Comparison of ENCODE assay signal across 16 cellular contexts in genomic region chr21:26939532-26940181, GRCh38. TPM values are rescaled to one million over a fixed set of nuclear protein-coding genes. Genes with fewer than 3 reads are reported as not detected.
DNase-seq lines count a peak whose midpoint lies in the region; ATAC-seq, FAIRE-seq and TF ChIP-seq lines count a peak whose summit lies in the region.
"Had no signal": no experiment of that assay in that cellular context is flagged by ENCODE, and none has a peak within 500 bp of the region (broad histone marks: within the 10 kb centered on the region; RNA-seq: fewer than 3 reads in every experiment).

No MANE protein-coding gene starts in this region.

- H3K4me1 Mint-ChIP-seq in activated CD4-positive, alpha-beta T cell treated with anti-CD3 and anti-CD28 coated beads, Interleukin-2, amount 10 ng/mL, durations not matched to agents 24 days and 14 days = no peaks in the 10 kb centered on the region
- no peaks in the 10 kb centered on the region for H3K4me1 Mint-ChIP-seq in CD8-positive, alpha-beta T cell (ENCODE audit: low read depth)

- H3K27ac Mint-ChIP-seq in activated CD4-positive, alpha-beta T cell treated with anti-CD3 and anti-CD28 coated beads, Interleukin-2, amount 10 ng/mL, durations not matched to agents 24 days and 14 days = no peak overlapping the region
- no peak overlapping the region for H3K27ac Mint-ChIP-seq in CD8-positive, alpha-beta T cell
- H3K27ac Mint-ChIP-seq: natural killer cell treated with Interleukin-12 subunit alpha and Interleukin-12 subunit beta and Interleukin-15 and Interleukin-18, amount 100 ng/mL, for 72 hours had no signal

- DNase-seq in Right ventricle myocardium superior = no peak
- no peak for DNase-seq in cardiac septum (ENCODE audit: low spot score)
- peak; percentile 31 for DNase-seq in bronchial epithelial cell (ENCODE audit: low read depth)
- peak; percentile 47 for DNase-seq in kidney tubule cell (ENCODE audit: low spot score)
- no peak for DNase-seq in activated CD4-positive, alpha-beta T cell treated with anti-CD3 and anti-CD28 coated beads, Interleukin-2, amount 10 ng/mL, durations not matched to agents 24 days and 14 days
- no peak for DNase-seq in SIG-M5 treated with dmso at 0.1 percent for 504 hours (lab: John Stamatoyannopoulos, UW; ENCODE audit: unreplicated experiment)
- no peak for DNase-seq in NCI-H510A (lab: John Stamatoyannopoulos, UW)
- DNase-seq in CD8-positive, alpha-beta T cell = no peak
- DNase-seq: activated CD4-positive, alpha-beta T cell treated with anti-CD3 and anti-CD28 coated beads, Interleukin-2, amount 50 U/mL, for 4 hours; anterior cingulate cortex; NCI-H1436; NCI-H526 treated with DMSO at 0.1 percent for 48 hours; RPMI8226 had no signal

- H3K36me3 Mint-ChIP-seq in activated CD4-positive, alpha-beta T cell treated with anti-CD3 and anti-CD28 coated beads, Interleukin-2, amount 10 ng/mL, durations not matched to agents 24 days and 14 days (ENCODE audit: low read depth) = no peaks in the 10 kb centered on the region
- H3K36me3 Mint-ChIP-seq in CD8-positive, alpha-beta T cell = no peaks in the 10 kb centered on the region
- H3K36me3 Mint-ChIP-seq: natural killer cell treated with Interleukin-12 subunit alpha and Interleukin-12 subunit beta and Interleukin-15 and Interleukin-18, amount 100 ng/mL, for 72 hours had no signal

- no peak overlapping the region for H3K4me3 ChIP-seq in bronchial epithelial cell (ENCODE audit: low read depth, low read length)
- no peak overlapping the region for H3K4me3 ChIP-seq in CD8-positive, alpha-beta T cell (ENCODE audit: low read depth, low read length)

- H3K9me3 ChIP-seq in CD8-positive, alpha-beta T cell (ENCODE audit: low read length) = no peaks in the 10 kb centered on the region

- H3K4me1 ChIP-seq in CD8-positive, alpha-beta T cell (ENCODE audit: insufficient read depth, low read length) = no peaks in the 10 kb centered on the region

- H3K27ac ChIP-seq in CD8-positive, alpha-beta T cell (ENCODE audit: low read depth, low read length) = no peak overlapping the region

- H3K9me3 Mint-ChIP-seq in activated CD4-positive, alpha-beta T cell treated with anti-CD3 and anti-CD28 coated beads, Interleukin-2, amount 10 ng/mL, durations not matched to agents 24 days and 14 days = no peaks in the 10 kb centered on the region
- no peaks in the 10 kb centered on the region for H3K9me3 Mint-ChIP-seq in CD8-positive, alpha-beta T cell
- H3K9me3 Mint-ChIP-seq: natural killer cell treated with Interleukin-12 subunit alpha and Interleukin-12 subunit beta and Interleukin-15 and Interleukin-18, amount 100 ng/mL, for 72 hours had no signal

- H3K4me3 Mint-ChIP-seq in activated CD4-positive, alpha-beta T cell treated with anti-CD3 and anti-CD28 coated beads, Interleukin-2, amount 10 ng/mL, durations not matched to agents 24 days and 14 days = no peak overlapping the region
- H3K4me3 Mint-ChIP-seq in CD8-positive, alpha-beta T cell = no peak overlapping the region
- H3K4me3 Mint-ChIP-seq: natural killer cell treated with Interleukin-12 subunit alpha and Interleukin-12 subunit beta and Interleukin-15 and Interleukin-18, amount 100 ng/mL, for 72 hours had no signal

- no peak for TF ChIP-seq CTCF in bronchial epithelial cell (IDR thresholded peaks at IDR 0.05; ENCODE audit: insufficient read depth, low read length, severe bottlenecking)
- no peak for TF ChIP-seq CTCF in CD8-positive, alpha-beta T cell (IDR thresholded peaks at IDR 0.05)

- no peaks in the 10 kb centered on the region for H3K27me3 ChIP-seq in bronchial epithelial cell (ENCODE audit: control insufficient read depth, insufficient read depth, low read length)
- no peaks in the 10 kb centered on the region for H3K27me3 ChIP-seq in CD8-positive, alpha-beta T cell (ENCODE audit: insufficient read depth, low read length)

- CTCF ChIA-PET in CD8-positive, alpha-beta T cell (lab: Charles Lee) = no interaction called here

- POLR2A ChIA-PET in CD8-positive, alpha-beta T cell (lab: Charles Lee) = no interaction called here

- no peaks in the 10 kb centered on the region for H3K27me3 Mint-ChIP-seq in activated CD4-positive, alpha-beta T cell treated with anti-CD3 and anti-CD28 coated beads, Interleukin-2, amount 10 ng/mL, durations not matched to agents 24 days and 14 days
- H3K27me3 Mint-ChIP-seq in CD8-positive, alpha-beta T cell (ENCODE audit: low read depth) = peaks cover 2% of the 10 kb centered on the region

- no peaks in the 10 kb centered on the region for H3K36me3 ChIP-seq in bronchial epithelial cell (ENCODE audit: control insufficient read depth, insufficient read depth, low read length)
- H3K36me3 ChIP-seq in CD8-positive, alpha-beta T cell (ENCODE audit: insufficient read depth, low read length) = no peaks in the 10 kb centered on the region

- intact Hi-C loops in Right ventricle myocardium superior (cut with DNase I) (no loop called here), cardiac septum (cut with DNase I) (no loop called here)
- intact Hi-C loops in activated CD4-positive, alpha-beta T cell treated with anti-CD3 and anti-CD28 coated beads, Interleukin-2, amount 10 ng/mL, durations not matched to agents 24 days and 14 days (cut with micrococcal nuclease) = no loop called here
- intact Hi-C loops in CD8-positive, alpha-beta T cell (cut with DNase I, micrococcal nuclease) = no loop called here

- peak; percentile 68 for ATAC-seq in Right ventricle myocardium superior (ENCODE audit: poor library complexity)
- no peak for ATAC-seq in CD8-positive, alpha-beta T cell
- ATAC-seq: natural killer cell treated with Interleukin-12 subunit alpha and Interleukin-12 subunit beta and Interleukin-15 and Interleukin-18, amount 100 ng/mL, for 72 hours had no signal

- FAIRE-seq in bronchial epithelial cell (lab: Jason Lieb, UNC) = no peak
- FAIRE-seq: A204.1 had no signal

RNA-seq across cellular contexts. Expression of gene ADAMTS5, which starts 27.2 kb away (rescaled TPM):
- 4.0 TPM for total RNA-seq in Right ventricle myocardium superior
- total RNA-seq in cardiac septum = 4.0 TPM
- 0.26 TPM in 1 of 2 replicates, not detected in the other for total RNA-seq in bronchial epithelial cell
- not detected in 2 replicates for total RNA-seq in activated CD4-positive, alpha-beta T cell treated with anti-CD3 and anti-CD28 coated beads, Interleukin-2, amount 10 ng/mL, durations not matched to agents 24 days and 14 days
- total RNA-seq in CD8-positive, alpha-beta T cell = not detected
- total RNA-seq: natural killer cell treated with Interleukin-12 subunit alpha and Interleukin-12 subunit beta and Interleukin-15 and Interleukin-18, amount 100 ng/mL, for 72 hours; T-helper 2 cell treated with Interferon-gamma antibody and Interleukin-4, amounts not matched to agents 100 ng/mL and 5 ng/mL, for 36 hours had no signal

Comparison
In these comparisons a context has a peak if more than half of its experiments do, and no peak if none do; other contexts are left out.
1. DNase-seq: peak in bronchial epithelial cell (single experiment) and kidney tubule cell (single experiment); none in Right ventricle myocardium superior (single experiment), cardiac septum (single experiment), activated CD4-positive, alpha-beta T cell treated with anti-CD3 and anti-CD28 coated beads, Interleukin-2, amount 10 ng/mL, durations not matched to agents 24 days and 14 days (single experiment), SIG-M5 treated with dmso at 0.1 percent for 504 hours (single experiment), NCI-H510A (single experiment) and CD8-positive, alpha-beta T cell (0 of 7).